ENCODE assay signal across 9 cellular contexts in the genomic region with DNA sequence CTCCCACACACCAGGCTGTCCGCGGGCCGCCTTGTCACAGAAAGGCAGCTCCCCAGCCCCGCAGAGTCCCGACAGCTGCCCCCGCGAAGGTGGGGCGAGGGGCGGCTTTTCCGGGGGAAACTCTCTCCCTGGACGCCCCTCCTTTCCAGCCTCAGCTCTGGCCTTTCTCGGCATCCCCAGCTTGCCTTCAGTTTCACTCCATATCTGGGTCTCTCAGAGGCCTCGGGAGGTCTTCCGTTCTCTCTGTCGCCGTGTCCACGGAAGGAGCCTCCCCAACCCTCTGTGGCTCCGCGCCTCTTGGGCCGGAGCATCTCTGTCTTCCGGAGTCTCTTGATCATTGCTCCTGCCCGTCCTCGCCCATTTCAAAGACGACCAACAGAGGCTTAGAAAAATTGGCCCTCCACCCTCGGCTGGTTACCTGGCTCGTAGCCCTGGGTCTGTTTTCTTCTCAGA. TPM values are rescaled to one million over a fixed set of nuclear protein-coding genes. Genes with fewer than 3 reads are reported as not detected.
DNase-seq lines count a peak whose midpoint lies in the region; ATAC-seq and TF ChIP-seq lines count a peak whose summit lies in the region.
"Had no signal": no experiment of that assay in that cellular context is flagged by ENCODE, and none has a peak within 500 bp of the region (broad histone marks: within the 10 kb centered on the region; RNA-seq: fewer than 3 reads in every experiment).

No MANE protein-coding gene starts in this region.

- CTCF ChIA-PET in WTC11 (lab: Charles Lee) = interaction anchor here (1.1 to 2.9 kb wide), 7 partner anchors 14 to 365 kb away, joined by 3 to 19 read pairs (median 8); no protein-coding TSS in a partner anchor

- H3K4me3 ChIP-seq in tibial nerve = peak overlapping the region in 3 of 4 donors; percentile 24 to 42 (median 25)

- H3K27me3 ChIP-seq in tibial nerve = peaks cover 3 to 96% of the 10 kb centered on the region in 2 donors

- peak overlapping the region; percentile 73 for H3K4me3 Mint-ChIP-seq in activated T-cell treated with anti-CD3 and anti-CD28 coated beads, Interleukin-2, amount 50 U/mL, for 4 hours
- H3K4me3 Mint-ChIP-seq in WTC11 (peak overlapping the region; percentile 65), immature natural killer cell (peak overlapping the region; percentile 82 to 91 (median 87))

- H3K4me1 Mint-ChIP-seq in activated T-cell treated with anti-CD3 and anti-CD28 coated beads, Interleukin-2, amount 50 U/mL, for 4 hours (ENCODE audit: low read depth) = peaks cover 30% of the 10 kb centered on the region
- H3K4me1 Mint-ChIP-seq in WTC11 = peaks cover 40% of the 10 kb centered on the region
- peaks cover 27 to 53% of the 10 kb centered on the region in 2 donors for H3K4me1 Mint-ChIP-seq in immature natural killer cell

- no peak for TF ChIP-seq EP300 in tibial nerve (IDR thresholded peaks at IDR 0.05)

- no peak for TF ChIP-seq CTCF in WTC11 (IDR thresholded peaks at IDR 0.05)
- no peak for TF ChIP-seq CTCF in tibial nerve (IDR thresholded peaks at IDR 0.05)

- WGBS in tibial nerve, 2 donors = 3 to 12% methylated on average over 19 to 26 of the region's 26 CpGs

- peaks cover 0 to 4% (median 0%) of the 10 kb centered on the region in 4 donors for H3K9me3 ChIP-seq in tibial nerve

- peak overlapping the region in 1 of 4 donors; percentile 44 for H3K27ac ChIP-seq in tibial nerve

- no peaks in the 10 kb centered on the region for H3K36me3 Mint-ChIP-seq in activated T-cell treated with anti-CD3 and anti-CD28 coated beads, Interleukin-2, amount 50 U/mL, for 4 hours (ENCODE audit: insufficient read depth)
- H3K36me3 Mint-ChIP-seq in WTC11 (no peaks in the 10 kb centered on the region), immature natural killer cell (no peaks in the 10 kb centered on the region)

- ATAC-seq in activated T-cell treated with anti-CD3 and anti-CD28 coated beads, Interleukin-2, amount 50 U/mL, for 4 hours = no peak
- ATAC-seq in WTC11 (no peak), HG02938 (IDR thresholded peaks at IDR 0.05; ENCODE audit: unreplicated experiment) (no peak)

- H3K27me3 Mint-ChIP-seq in activated T-cell treated with anti-CD3 and anti-CD28 coated beads, Interleukin-2, amount 50 U/mL, for 4 hours (ENCODE audit: low read depth) = peaks cover 83% of the 10 kb centered on the region
- H3K27me3 Mint-ChIP-seq in WTC11 (ENCODE audit: low read depth) = peaks cover 100% of the 10 kb centered on the region
- peaks cover 28 to 54% (median 52%) of the 10 kb centered on the region in 3 donors for H3K27me3 Mint-ChIP-seq in immature natural killer cell (ENCODE audit: low read depth in 3 of 3)

- H3K27ac Mint-ChIP-seq in WTC11 (no peak overlapping the region), immature natural killer cell (peak overlapping the region in 2 of 6 donors; percentile 58 to 60)

- DNase-seq in activated T-cell treated with anti-CD3 and anti-CD28 coated beads, Interleukin-2, amount 50 U/mL, for 4 hours = no peak
- DNase-seq in activated T-cell treated with anti-CD3 and anti-CD28 coated beads for 4 hours = no peak
- DNase-seq in WTC11 (ENCODE audit: low spot score) = peak; percentile 13
- DNase-seq in immature natural killer cell = no peak
- no peak for DNase-seq in tibial nerve (ENCODE audit: low spot score in 2 of 2)
- DNase-seq in HUDEP-2 (lab: John Stamatoyannopoulos, UW; ENCODE audit: unreplicated experiment in 76 of 76) = no peak
- DNase-seq in NCI-H146 treated with DMSO at 0.1 percent for 48 hours (lab: John Stamatoyannopoulos, UW; ENCODE audit: unreplicated experiment) = no peak
- DNase-seq: DND-41 had no signal

- H3K36me3 ChIP-seq in tibial nerve = no peaks in the 10 kb centered on the region

- no peak for TF ChIP-seq POLR2A in tibial nerve (IDR thresholded peaks at IDR 0.05)

- H3K9me3 Mint-ChIP-seq in activated T-cell treated with anti-CD3 and anti-CD28 coated beads, Interleukin-2, amount 50 U/mL, for 4 hours = no peaks in the 10 kb centered on the region
- no peaks in the 10 kb centered on the region for H3K9me3 Mint-ChIP-seq in WTC11
- H3K9me3 Mint-ChIP-seq in immature natural killer cell = peaks cover 0 to 2% (median 0%) of the 10 kb centered on the region in 6 donors

- POLR2A ChIA-PET in WTC11 (lab: Charles Lee) = interaction anchor here (0.5 to 1.3 kb wide), 2 partner anchors 9 to 841 kb away, joined by 3 to 4 read pairs; no protein-coding TSS in a partner anchor

- H3K4me1 ChIP-seq in tibial nerve = peaks cover 0 to 53% (median 19%) of the 10 kb centered on the region in 4 donors

TF ChIP-seq in WTC11, 78 proteins besides CTCF, POLR2A, EP300 and RAD21:
- no peak for TF ChIP-seq JUN (CRISPR knock-in tag; IDR thresholded peaks at IDR 0.05)
- no peak for TF ChIP-seq SMAD3 (CRISPR knock-in tag; IDR thresholded peaks at IDR 0.05; ENCODE audit: borderline replicate concordance)
- TF ChIP-seq ELF4 (CRISPR knock-in tag; IDR thresholded peaks at IDR 0.05; ENCODE audit: low read depth) = no peak
- TF ChIP-seq, protein P1, sequence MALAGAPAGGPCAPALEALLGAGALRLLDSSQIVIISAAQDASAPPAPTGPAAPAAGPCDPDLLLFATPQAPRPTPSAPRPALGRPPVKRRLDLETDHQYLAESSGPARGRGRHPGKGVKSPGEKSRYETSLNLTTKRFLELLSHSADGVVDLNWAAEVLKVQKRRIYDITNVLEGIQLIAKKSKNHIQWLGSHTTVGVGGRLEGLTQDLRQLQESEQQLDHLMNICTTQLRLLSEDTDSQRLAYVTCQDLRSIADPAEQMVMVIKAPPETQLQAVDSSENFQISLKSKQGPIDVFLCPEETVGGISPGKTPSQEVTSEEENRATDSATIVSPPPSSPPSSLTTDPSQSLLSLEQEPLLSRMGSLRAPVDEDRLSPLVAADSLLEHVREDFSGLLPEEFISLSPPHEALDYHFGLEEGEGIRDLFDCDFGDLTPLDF (CRISPR knock-in tag; IDR thresholded peaks at IDR 0.05) = no peak
- TF ChIP-seq SP1 (CRISPR knock-in tag; conservative IDR thresholded peaks at IDR 0.05) = no peak
- TF ChIP-seq PRRX2 (CRISPR knock-in tag; IDR thresholded peaks at IDR 0.05) = no peak
- no peak for TF ChIP-seq ZNF423 (CRISPR knock-in tag; IDR thresholded peaks at IDR 0.05)
- TF ChIP-seq, protein P2, sequence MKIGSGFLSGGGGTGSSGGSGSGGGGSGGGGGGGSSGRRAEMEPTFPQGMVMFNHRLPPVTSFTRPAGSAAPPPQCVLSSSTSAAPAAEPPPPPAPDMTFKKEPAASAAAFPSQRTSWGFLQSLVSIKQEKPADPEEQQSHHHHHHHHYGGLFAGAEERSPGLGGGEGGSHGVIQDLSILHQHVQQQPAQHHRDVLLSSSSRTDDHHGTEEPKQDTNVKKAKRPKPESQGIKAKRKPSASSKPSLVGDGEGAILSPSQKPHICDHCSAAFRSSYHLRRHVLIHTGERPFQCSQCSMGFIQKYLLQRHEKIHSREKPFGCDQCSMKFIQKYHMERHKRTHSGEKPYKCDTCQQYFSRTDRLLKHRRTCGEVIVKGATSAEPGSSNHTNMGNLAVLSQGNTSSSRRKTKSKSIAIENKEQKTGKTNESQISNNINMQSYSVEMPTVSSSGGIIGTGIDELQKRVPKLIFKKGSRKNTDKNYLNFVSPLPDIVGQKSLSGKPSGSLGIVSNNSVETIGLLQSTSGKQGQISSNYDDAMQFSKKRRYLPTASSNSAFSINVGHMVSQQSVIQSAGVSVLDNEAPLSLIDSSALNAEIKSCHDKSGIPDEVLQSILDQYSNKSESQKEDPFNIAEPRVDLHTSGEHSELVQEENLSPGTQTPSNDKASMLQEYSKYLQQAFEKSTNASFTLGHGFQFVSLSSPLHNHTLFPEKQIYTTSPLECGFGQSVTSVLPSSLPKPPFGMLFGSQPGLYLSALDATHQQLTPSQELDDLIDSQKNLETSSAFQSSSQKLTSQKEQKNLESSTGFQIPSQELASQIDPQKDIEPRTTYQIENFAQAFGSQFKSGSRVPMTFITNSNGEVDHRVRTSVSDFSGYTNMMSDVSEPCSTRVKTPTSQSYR (CRISPR knock-in tag; IDR thresholded peaks at IDR 0.05) = no peak
- TF ChIP-seq, protein P3, sequence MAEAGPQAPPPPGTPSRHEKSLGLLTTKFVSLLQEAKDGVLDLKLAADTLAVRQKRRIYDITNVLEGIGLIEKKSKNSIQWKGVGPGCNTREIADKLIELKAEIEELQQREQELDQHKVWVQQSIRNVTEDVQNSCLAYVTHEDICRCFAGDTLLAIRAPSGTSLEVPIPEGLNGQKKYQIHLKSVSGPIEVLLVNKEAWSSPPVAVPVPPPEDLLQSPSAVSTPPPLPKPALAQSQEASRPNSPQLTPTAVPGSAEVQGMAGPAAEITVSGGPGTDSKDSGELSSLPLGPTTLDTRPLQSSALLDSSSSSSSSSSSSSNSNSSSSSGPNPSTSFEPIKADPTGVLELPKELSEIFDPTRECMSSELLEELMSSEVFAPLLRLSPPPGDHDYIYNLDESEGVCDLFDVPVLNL (CRISPR knock-in tag; IDR thresholded peaks at IDR 0.05; ENCODE audit: borderline replicate concordance, low read depth) = no peak
- TF ChIP-seq OVOL2 (CRISPR knock-in tag; IDR thresholded peaks at IDR 0.05; ENCODE audit: borderline replicate concordance) = no peak
- TF ChIP-seq NFATC4 (CRISPR knock-in tag; IDR thresholded peaks at IDR 0.05) = no peak
- TF ChIP-seq, protein P4, sequence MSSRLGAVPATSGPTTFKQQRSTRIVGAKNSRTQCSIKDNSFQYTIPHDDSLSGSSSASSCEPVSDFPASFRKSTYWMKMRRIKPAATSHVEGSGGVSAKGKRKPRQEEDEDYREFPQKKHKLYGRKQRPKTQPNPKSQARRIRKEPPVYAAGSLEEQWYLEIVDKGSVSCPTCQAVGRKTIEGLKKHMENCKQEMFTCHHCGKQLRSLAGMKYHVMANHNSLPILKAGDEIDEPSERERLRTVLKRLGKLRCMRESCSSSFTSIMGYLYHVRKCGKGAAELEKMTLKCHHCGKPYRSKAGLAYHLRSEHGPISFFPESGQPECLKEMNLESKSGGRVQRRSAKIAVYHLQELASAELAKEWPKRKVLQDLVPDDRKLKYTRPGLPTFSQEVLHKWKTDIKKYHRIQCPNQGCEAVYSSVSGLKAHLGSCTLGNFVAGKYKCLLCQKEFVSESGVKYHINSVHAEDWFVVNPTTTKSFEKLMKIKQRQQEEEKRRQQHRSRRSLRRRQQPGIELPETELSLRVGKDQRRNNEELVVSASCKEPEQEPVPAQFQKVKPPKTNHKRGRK (CRISPR knock-in tag; IDR thresholded peaks at IDR 0.05; ENCODE audit: borderline replicate concordance) = no peak
- no peak for TF ChIP-seq SOX15 (CRISPR knock-in tag; IDR thresholded peaks at IDR 0.05)
- no peak for TF ChIP-seq FOXK1 (CRISPR knock-in tag; IDR thresholded peaks at IDR 0.05)

RNA-seq across cellular contexts. Expression of a gene that starts 6.1 kb away (rescaled TPM):
- total RNA-seq in activated T-cell treated with anti-CD3 and anti-CD28 coated beads, Interleukin-2, amount 50 U/mL, for 4 hours = under 1 TPM in 1 of 3 donors, not detected in 2; 0.14 TPM
- 0.28 to 0.62 TPM (median 0.41 TPM) in 3 replicates for total RNA-seq in WTC11 (2021)
- polyA plus RNA-seq in immature natural killer cell = under 1 TPM in 1 of 3 donors, not detected in 2; 0.19 TPM
- 10 to 100 TPM in 3 of 4 donors, 1 to 10 TPM in 1; 9.4 to 42.3 (median 21.7) TPM for total RNA-seq in tibial nerve
